Comparison of ENCODE assay signal across 8 cellular contexts in genomic region chr14:34539407-34540180, GRCh38. TPM values are rescaled to one million over a fixed set of nuclear protein-coding genes. Genes with fewer than 3 reads are reported as not detected.
DNase-seq lines count a peak whose midpoint lies in the region; ATAC-seq and TF ChIP-seq lines count a peak whose summit lies in the region.

TSS of gene EAPP (minus strand) at chr14:34539701. CDS start at chr14:34539628, 73 bp downstream.

- H3K4me1 Mint-ChIP-seq in IgD-negative memory B cell (peaks cover 10 to 17% (median 13%) of the 10 kb centered on the region in 3 donors), nephron (peaks cover 18% of the 10 kb centered on the region)

- H3K27ac ChIP-seq in stomach smooth muscle (ENCODE audit: low read length): peak within 1 kb of the TSS; percentile 98

- no peaks in the 10 kb centered on the region for H3K9me3 Mint-ChIP-seq in IgD-negative memory B cell
- H3K9me3 Mint-ChIP-seq in nephron: no peaks in the 10 kb centered on the region

- H3K27me3 ChIP-seq in stomach smooth muscle (ENCODE audit: control insufficient read depth in 1 of 2, insufficient read depth in 2 of 2, low read length in 2 of 2): no peaks in the 10 kb centered on the region

- peak within 1 kb of the TSS; percentile 99 to 100 for H3K9ac ChIP-seq in stomach smooth muscle (ENCODE audit: low read length in 2 of 2)

- H3K36me3 Mint-ChIP-seq in IgD-negative memory B cell: no peaks in the 10 kb centered on the region
- peaks cover 7% of the 10 kb centered on the region for H3K36me3 Mint-ChIP-seq in nephron (ENCODE audit: low read depth)

- peaks cover 11% of the 10 kb centered on the region for H3K4me1 ChIP-seq in stomach smooth muscle (ENCODE audit: control insufficient read depth, insufficient read depth, low read length)

- peaks cover 0 to 3% of the 10 kb centered on the region in 2 donors for H3K36me3 ChIP-seq in stomach smooth muscle (ENCODE audit: control insufficient read depth in 2 of 2, insufficient read depth in 2 of 2, low read length in 2 of 2)

- H3K4me3 Mint-ChIP-seq in IgD-negative memory B cell (peak within 1 kb of the TSS; percentile 97 to 99 (median 98)), nephron (peak within 1 kb of the TSS; percentile 98 to 100 (median 99))

- DNase-seq in CMK (ENCODE audit: low read depth) (peak; percentile 89), activated T-cell treated with anti-CD3 and anti-CD28 coated beads for 1 hour (ENCODE audit: low read depth) (peak; percentile 93), fibroblast of gingiva (ENCODE audit: low read depth) (peak; percentile 98), DMS114 treated with DMSO at 0.1 percent for 48 hours (lab: John Stamatoyannopoulos, UW; ENCODE audit: unreplicated experiment) (no peak)

- no peaks in the 10 kb centered on the region for H3K9me3 ChIP-seq in stomach smooth muscle (ENCODE audit: control insufficient read depth in 2 of 2, low read length in 2 of 2)

- no peaks in the 10 kb centered on the region for H3K27me3 Mint-ChIP-seq in IgD-negative memory B cell
- H3K27me3 Mint-ChIP-seq in nephron (ENCODE audit: low read depth): no peaks in the 10 kb centered on the region

- peak within 1 kb of the TSS; percentile 98 to 99 (median 99) for H3K27ac Mint-ChIP-seq in IgD-negative memory B cell
- H3K27ac Mint-ChIP-seq in nephron: peak within 1 kb of the TSS; percentile 95 to 98 (median 98)

- TF ChIP-seq CTCF in nephron (IDR thresholded peaks at IDR 0.05; ENCODE audit: unreplicated experiment in 3 of 3): peak in 1 of 3 experiments; percentile 10

- peak within 1 kb of the TSS; percentile 98 to 99 for H3K4me3 ChIP-seq in stomach smooth muscle (ENCODE audit: low read length in 2 of 2)

- peak; percentile 94 for ATAC-seq in GM21526 (IDR thresholded peaks at IDR 0.05; ENCODE audit: low FRiP score, unreplicated experiment)

RNA-seq across cellular contexts. Expression of gene EAPP, which starts in this region (rescaled TPM):
- 107 TPM for polyA plus RNA-seq in IgD-negative memory B cell
